ENCODE assay signal across 8 cellular contexts in genomic region chr2:46697830-46698323, GRCh38. TPM values are rescaled to one million over a fixed set of nuclear protein-coding genes. Genes with fewer than 3 reads are reported as not detected.
DNase-seq lines count a peak whose midpoint lies in the region; ATAC-seq lines count a peak whose summit lies in the region.

No MANE protein-coding gene starts in this region.

- H3K9me3 Mint-ChIP-seq in activated T-helper 1 cell treated with anti-CD3 and anti-CD28 coated beads, Interleukin-12 subunit alpha, Interleukin-12 subunit beta, Interleukin-2, Interleukin-4 antibody, amounts not matched to agents 30 ng/mL and 10 ng/mL and 1 ng/mL, durations not matched to agents 14 hours and 24 hours and 36 hours = no peaks in the 10 kb centered on the region
- H3K9me3 Mint-ChIP-seq in stimulated activated naive B cell treated with anti-CD40 and anti-IgM and Interleukin-4, amounts not matched to agents 10 μg/mL and 1 μg/mL and 100 μg/mL, for 72 hours = no peaks in the 10 kb centered on the region

- no peaks in the 10 kb centered on the region for H3K36me3 ChIP-seq in iPS-15b (ENCODE audit: control insufficient read depth, insufficient read depth, low read length)

- H3K9ac ChIP-seq in iPS-15b (ENCODE audit: low read depth, low read length) = peak overlapping the region; percentile 66

- H3K27me3 Mint-ChIP-seq in activated T-helper 1 cell treated with anti-CD3 and anti-CD28 coated beads, Interleukin-12 subunit alpha, Interleukin-12 subunit beta, Interleukin-2, Interleukin-4 antibody, amounts not matched to agents 30 ng/mL and 10 ng/mL and 1 ng/mL, durations not matched to agents 14 hours and 24 hours and 36 hours (ENCODE audit: insufficient read depth) = peaks cover 5% of the 10 kb centered on the region
- no peaks in the 10 kb centered on the region for H3K27me3 Mint-ChIP-seq in stimulated activated naive B cell treated with anti-CD40 and anti-IgM and Interleukin-4, amounts not matched to agents 10 μg/mL and 1 μg/mL and 100 μg/mL, for 72 hours

- no peaks in the 10 kb centered on the region for H3K27me3 ChIP-seq in iPS-15b (ENCODE audit: control insufficient read depth, insufficient read depth, low read length)

- ATAC-seq in stimulated activated naive B cell treated with anti-CD40 and anti-IgM and Interleukin-4, amounts not matched to agents 10 μg/mL and 1 μg/mL and 100 μg/mL, for 72 hours (replicated peaks) = no peak
- ATAC-seq in GM21737 (IDR thresholded peaks at IDR 0.05; ENCODE audit: unreplicated experiment) = no peak
- no peak for ATAC-seq in HG03520 (IDR thresholded peaks at IDR 0.05; ENCODE audit: unreplicated experiment)

- no peaks in the 10 kb centered on the region for H3K36me3 Mint-ChIP-seq in activated T-helper 1 cell treated with anti-CD3 and anti-CD28 coated beads, Interleukin-12 subunit alpha, Interleukin-12 subunit beta, Interleukin-2, Interleukin-4 antibody, amounts not matched to agents 30 ng/mL and 10 ng/mL and 1 ng/mL, durations not matched to agents 14 hours and 24 hours and 36 hours (ENCODE audit: low read depth)
- H3K36me3 Mint-ChIP-seq in stimulated activated naive B cell treated with anti-CD40 and anti-IgM and Interleukin-4, amounts not matched to agents 10 μg/mL and 1 μg/mL and 100 μg/mL, for 72 hours = peaks cover 0 to 2% of the 10 kb centered on the region in 2 donors

- H3K27ac Mint-ChIP-seq in activated T-helper 1 cell treated with anti-CD3 and anti-CD28 coated beads, Interleukin-12 subunit alpha, Interleukin-12 subunit beta, Interleukin-2, Interleukin-4 antibody, amounts not matched to agents 30 ng/mL and 10 ng/mL and 1 ng/mL, durations not matched to agents 14 hours and 24 hours and 36 hours = peak overlapping the region; percentile 94
- H3K27ac Mint-ChIP-seq in stimulated activated naive B cell treated with anti-CD40 and anti-IgM and Interleukin-4, amounts not matched to agents 10 μg/mL and 1 μg/mL and 100 μg/mL, for 72 hours = peak overlapping the region; percentile 95

- DNase-seq in HT-29 (ENCODE audit: low spot score) = peak; percentile 36
- no peak for DNase-seq in activated T-helper 1 cell treated with anti-CD3 and anti-CD28 coated beads, Interleukin-12 subunit alpha, Interleukin-12 subunit beta, Interleukin-2, Interleukin-4 antibody, amounts not matched to agents 30 ng/mL and 10 ng/mL and 1 ng/mL, durations not matched to agents 14 hours and 24 hours and 36 hours (ENCODE audit: low spot score)
- DNase-seq in stimulated activated naive B cell treated with anti-CD40 and anti-IgM and Interleukin-4, amounts not matched to agents 10 μg/mL and 1 μg/mL and 100 μg/mL, for 72 hours = no peak
- DNase-seq in DMS114 treated with DMSO at 0.1 percent for 48 hours (lab: John Stamatoyannopoulos, UW; ENCODE audit: unreplicated experiment) = no peak
- DNase-seq in UCSD-AML1 (lab: John Stamatoyannopoulos, UW; ENCODE audit: unreplicated experiment) = no peak

- H3K4me1 ChIP-seq in iPS-15b (ENCODE audit: control insufficient read depth, insufficient read depth, low read length) = peaks cover 17% of the 10 kb centered on the region

- peaks cover 43% of the 10 kb centered on the region for H3K4me1 Mint-ChIP-seq in activated T-helper 1 cell treated with anti-CD3 and anti-CD28 coated beads, Interleukin-12 subunit alpha, Interleukin-12 subunit beta, Interleukin-2, Interleukin-4 antibody, amounts not matched to agents 30 ng/mL and 10 ng/mL and 1 ng/mL, durations not matched to agents 14 hours and 24 hours and 36 hours (ENCODE audit: low read depth)
- peaks cover 25 to 41% of the 10 kb centered on the region in 2 donors for H3K4me1 Mint-ChIP-seq in stimulated activated naive B cell treated with anti-CD40 and anti-IgM and Interleukin-4, amounts not matched to agents 10 μg/mL and 1 μg/mL and 100 μg/mL, for 72 hours

- no peaks in the 10 kb centered on the region for H3K9me3 ChIP-seq in iPS-15b (ENCODE audit: control insufficient read depth, insufficient read depth, low read length)

- H3K4me3 Mint-ChIP-seq in activated T-helper 1 cell treated with anti-CD3 and anti-CD28 coated beads, Interleukin-12 subunit alpha, Interleukin-12 subunit beta, Interleukin-2, Interleukin-4 antibody, amounts not matched to agents 30 ng/mL and 10 ng/mL and 1 ng/mL, durations not matched to agents 14 hours and 24 hours and 36 hours = peak overlapping the region; percentile 95
- peak overlapping the region; percentile 91 to 96 for H3K4me3 Mint-ChIP-seq in stimulated activated naive B cell treated with anti-CD40 and anti-IgM and Interleukin-4, amounts not matched to agents 10 μg/mL and 1 μg/mL and 100 μg/mL, for 72 hours

- peak overlapping the region; percentile 82 for H3K4me3 ChIP-seq in iPS-15b (ENCODE audit: low read depth, low read length)

- intact Hi-C loops in activated T-helper 1 cell treated with anti-CD3 and anti-CD28 coated beads, Interleukin-12 subunit alpha, Interleukin-12 subunit beta, Interleukin-2, Interleukin-4 antibody, amounts not matched to agents 30 ng/mL and 10 ng/mL and 1 ng/mL, durations not matched to agents 14 hours and 24 hours and 36 hours (cut with micrococcal nuclease) = no loop called here

RNA-seq across cellular contexts. Expression of gene SOCS5, which starts 1.2 kb away (rescaled TPM):
- total RNA-seq in HT-29 (2014; rRNA removed; shearing (Covaris generic)) = 7.4 and 8.5 TPM in 2 replicates
- total RNA-seq in activated T-helper 1 cell treated with anti-CD3 and anti-CD28 coated beads, Interleukin-12 subunit alpha, Interleukin-12 subunit beta, Interleukin-2, Interleukin-4 antibody, amounts not matched to agents 30 ng/mL and 10 ng/mL and 1 ng/mL, durations not matched to agents 14 hours and 24 hours and 36 hours = 6.5 and 6.6 TPM in 2 replicates
